8 cellular contexts compared by ENCODE assay signal in the genomic region with DNA sequence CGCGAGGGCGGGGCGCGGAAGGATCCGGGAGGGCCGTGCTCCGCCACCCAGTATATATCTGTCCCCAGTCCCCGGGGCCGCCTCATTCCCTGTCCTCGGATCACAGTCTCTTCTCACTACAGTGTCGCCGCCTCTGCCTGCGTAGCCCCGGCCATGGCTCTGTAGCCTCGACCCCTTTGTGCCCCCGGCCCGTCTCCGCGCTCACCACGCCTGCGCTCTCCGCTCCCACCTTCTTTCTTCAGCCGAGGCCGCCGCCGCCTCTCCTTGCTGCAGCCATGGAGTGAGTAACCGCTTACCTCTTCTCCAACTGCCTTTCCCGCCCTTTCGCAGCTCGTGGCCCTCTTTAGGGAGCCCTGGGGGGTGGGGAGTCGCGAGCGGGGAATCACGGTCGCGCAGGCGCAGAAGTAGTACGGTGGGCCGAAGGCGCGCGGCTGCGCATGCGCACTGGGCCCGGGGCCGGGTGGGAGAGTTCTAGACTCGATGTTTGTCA. TPM values are rescaled to one million over a fixed set of nuclear protein-coding genes. Genes with fewer than 3 reads are reported as not detected.
DNase-seq lines count a peak whose midpoint lies in the region; ATAC-seq and TF ChIP-seq lines count a peak whose summit lies in the region.

A gene with protein sequence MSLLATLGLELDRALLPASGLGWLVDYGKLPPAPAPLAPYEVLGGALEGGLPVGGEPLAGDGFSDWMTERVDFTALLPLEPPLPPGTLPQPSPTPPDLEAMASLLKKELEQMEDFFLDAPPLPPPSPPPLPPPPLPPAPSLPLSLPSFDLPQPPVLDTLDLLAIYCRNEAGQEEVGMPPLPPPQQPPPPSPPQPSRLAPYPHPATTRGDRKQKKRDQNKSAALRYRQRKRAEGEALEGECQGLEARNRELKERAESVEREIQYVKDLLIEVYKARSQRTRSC (plus strand): TSS at position 85 of the 490 bp plus-strand sequence. CDS start 1,646 bp downstream, outside the sequence.
Gene NUP62, minus strand, starts transcription at position 384 of the 490 bp plus-strand sequence. CDS start 19,697 bp downstream, outside the sequence.

- peak; percentile 58 for ATAC-seq in GM18498 (IDR thresholded peaks at IDR 0.05; ENCODE audit: unreplicated experiment)
- peak; percentile 32 for ATAC-seq in HG02870 (IDR thresholded peaks at IDR 0.05; ENCODE audit: unreplicated experiment)
- peak; percentile 91 for ATAC-seq in aorta (ENCODE audit: low FRiP score)

- intact Hi-C loops in T-helper 2 cell treated with Interferon-gamma antibody and Interleukin-4, amounts not matched to agents 100 ng/mL and 5 ng/mL, for 36 hours (cut with micrococcal nuclease) = loop anchor here (1.0 kb wide), 2 partner anchors 52 to 96 kb away; partner anchors contain the start of genes AKT1S1, TBC1D17 and VRK3
- intact Hi-C loops in aorta (cut with DNase I) = loop anchor here in 1 of 2 donors (5.0 kb wide), 1 partner anchor 47 kb away; no protein-coding TSS in a partner anchor

- DNase-seq in NCI-H146 treated with DMSO at 0.1 percent for 48 hours (lab: John Stamatoyannopoulos, UW; ENCODE audit: unreplicated experiment) = peak; percentile 95
- peak; percentile 83 for DNase-seq in right atrium auricular region (ENCODE audit: low spot score)
- DNase-seq in renal cortical epithelial cell (ENCODE audit: low read depth) = peak; percentile 52
- DNase-seq in aorta = peak; percentile 94 to 98

- 0 to 1% methylated on average over 42 to 48 of the region's 48 CpGs for WGBS in aorta, 2 donors

- H3K4me1 ChIP-seq in right atrium auricular region (peaks cover 0 to 44% of the 10 kb centered on the region in 2 donors), aorta (ENCODE audit: control insufficient read depth in 1 of 2, insufficient read depth in 2 of 2, low read length in 2 of 2) (no peaks in the 10 kb centered on the region)

- H3K27me3 ChIP-seq in right atrium auricular region (no peaks in the 10 kb centered on the region), aorta (ENCODE audit: control insufficient read depth in 1 of 2, insufficient read depth in 2 of 2, low read length in 1 of 2) (no peaks in the 10 kb centered on the region)

- H3K9me3 ChIP-seq in right atrium auricular region = no peaks in the 10 kb centered on the region
- H3K9me3 ChIP-seq in aorta (ENCODE audit: control insufficient read depth, low read length) = no peaks in the 10 kb centered on the region

- no peak for TF ChIP-seq CTCF in right atrium auricular region (IDR thresholded peaks at IDR 0.05)

- H3K36me3 ChIP-seq in right atrium auricular region = peaks cover 7% of the 10 kb centered on the region
- H3K36me3 ChIP-seq in aorta (ENCODE audit: control insufficient read depth in 1 of 2, insufficient read depth in 2 of 2, low read length in 1 of 2) = no peaks in the 10 kb centered on the region

- H3K4me3 ChIP-seq in right atrium auricular region = peak within 1 kb of the TSS; percentile 86 to 88
- peak within 1 kb of the TSS; percentile 51 to 73 for H3K4me3 ChIP-seq in aorta (ENCODE audit: low read length in 2 of 2)

- peak within 1 kb of the TSS; percentile 98 for H3K27ac ChIP-seq in angular gyrus (ENCODE audit: low read depth, low read length)
- peak within 1 kb of the TSS; percentile 92 to 93 for H3K27ac ChIP-seq in right atrium auricular region
- H3K27ac ChIP-seq in aorta (ENCODE audit: low read depth in 1 of 2, low read length in 2 of 2) = peak within 1 kb of the TSS in 1 of 2 donors; percentile 88

RNA-seq across cellular contexts. Expression of the first gene that starts in this region (rescaled TPM):
- total RNA-seq in T-helper 2 cell treated with Interferon-gamma antibody and Interleukin-4, amounts not matched to agents 100 ng/mL and 5 ng/mL, for 36 hours = 10.7 and 11.3 TPM in 2 replicates
- total RNA-seq in right atrium auricular region (1 to 10 TPM; 3.8 to 5.9 TPM), renal cortical epithelial cell (6.3 and 8.7 TPM in 2 replicates), aorta (10 to 100 TPM; 13.8 to 43.3 TPM)
- 10 to 100 TPM; 11.6 to 24.0 TPM for polyA plus RNA-seq in aorta

RNA-seq across cellular contexts. Expression of gene NUP62, which starts in this region (rescaled TPM):
- total RNA-seq in T-helper 2 cell treated with Interferon-gamma antibody and Interleukin-4, amounts not matched to agents 100 ng/mL and 5 ng/mL, for 36 hours = 126 and 138 TPM in 2 replicates
- total RNA-seq in right atrium auricular region (10 to 100 TPM; 23.5 to 32.6 TPM), renal cortical epithelial cell (28.1 and 46.0 TPM in 2 replicates), aorta (10 to 100 TPM; 27.7 to 39.8 TPM)
- polyA plus RNA-seq in aorta = 10 to 100 TPM; 13.3 to 17.3 TPM

Comparison
In these comparisons a context has a peak if more than half of its experiments do, and no peak if none do; other contexts are left out.
1. ATAC-seq: peak in every context shown above with its lines; median percentile 91 in aorta; 58 in GM18498; 32 in HG02870.